In genomic region chrX:53262918-53263394, GRCh38 we compare ENCODE assay signal across 11 cellular contexts. TPM values are rescaled to one million over a fixed set of nuclear protein-coding genes. Genes with fewer than 3 reads are reported as not detected.
DNase-seq lines count a peak whose midpoint lies in the region; ATAC-seq, FAIRE-seq and TF ChIP-seq lines count a peak whose summit lies in the region.
"Had no signal": no experiment of that assay in that cellular context is flagged by ENCODE, and none has a peak within 500 bp of the region (broad histone marks: within the 10 kb centered on the region; RNA-seq: fewer than 3 reads in every experiment).

No MANE protein-coding gene starts in this region.

- POLR2A ChIA-PET in endothelial cell of umbilical vein (lab: Charles Lee) = interaction anchor here (0.6 kb wide), 1 partner anchor 77 kb away, joined by 5 read pairs; no protein-coding TSS in a partner anchor

- no peak overlapping the region for H2AFZ ChIP-seq in endothelial cell of umbilical vein (ENCODE audit: low read depth, low read length)

- dilution Hi-C loops in endothelial cell of umbilical vein (cut with MboI; ENCODE audit: extremely low pct_ligation_motif_present, low sequenced_read_pairs) = no loop called here

- H3K9ac ChIP-seq in endothelial cell of umbilical vein (replicated peaks; ENCODE audit: extremely low read depth, insufficient read depth, low read length) = no peak overlapping the region

- no peak overlapping the region for H3K27ac ChIP-seq in endothelial cell of umbilical vein (ENCODE audit: insufficient read depth, low read depth, low read length)
- H3K27ac ChIP-seq in temporal lobe (ENCODE audit: low read depth, low read length) = peak overlapping the region; percentile 27
- H3K27ac ChIP-seq: ovary had no signal

- H3K36me3 ChIP-seq in endothelial cell of umbilical vein (ENCODE audit: control insufficient read depth in 2 of 2, extremely low read depth in 1 of 2, insufficient read depth in 2 of 2, low read length in 2 of 2) = no peaks in the 10 kb centered on the region
- H3K36me3 ChIP-seq: esophagus squamous epithelium, ovary had no signal

- H4K20me1 ChIP-seq in endothelial cell of umbilical vein (replicated peaks; ENCODE audit: control insufficient read depth, extremely low read depth, insufficient read depth, low read length) = no peaks in the 10 kb centered on the region

- no peak for TF ChIP-seq POLR2A in endothelial cell of umbilical vein (IDR thresholded peaks at IDR 0.05; ENCODE audit: low read depth, low read length)

- H3K27me3 ChIP-seq in endothelial cell of umbilical vein (ENCODE audit: control insufficient read depth in 2 of 2, insufficient read depth in 2 of 2, low read length in 2 of 2) = no peaks in the 10 kb centered on the region
- H3K27me3 ChIP-seq: ovary had no signal

- no peak overlapping the region for H3K4me3 ChIP-seq in endothelial cell of umbilical vein (replicated peaks in 1 of 3; ENCODE audit: insufficient read depth in 1 of 3, low read depth in 1 of 3, low read length in 3 of 3)
- H3K4me3 ChIP-seq: esophagus squamous epithelium, ovary had no signal

- no peak overlapping the region for H3K4me2 ChIP-seq in endothelial cell of umbilical vein (ENCODE audit: insufficient read depth, low read length)

- ATAC-seq in HG03139 (IDR thresholded peaks at IDR 0.05; ENCODE audit: unreplicated experiment) (no peak), HG03159 (IDR thresholded peaks at IDR 0.05; ENCODE audit: unreplicated experiment) (no peak), HG02870 (IDR thresholded peaks at IDR 0.05; ENCODE audit: unreplicated experiment) (no peak)

- peaks cover 13% of the 10 kb centered on the region for H3K4me1 ChIP-seq in endothelial cell of umbilical vein (ENCODE audit: control insufficient read depth, extremely low read depth, insufficient read depth, low read length)

- H3K9me3 ChIP-seq in endothelial cell of umbilical vein (replicated peaks; ENCODE audit: control insufficient read depth, insufficient read depth, low read length) = no peaks in the 10 kb centered on the region
- H3K9me3 ChIP-seq: esophagus squamous epithelium, ovary had no signal

- peak; percentile 35 to 46 for DNase-seq in activated T-cell treated with anti-CD3 and anti-CD28 coated beads, Interleukin-2, amount 50 U/mL, for 48 hours
- DNase-seq in activated T-cell treated with anti-CD3 and anti-CD28 coated beads for 4 hours = no peak
- DNase-seq in SIG-M5 treated with dmso at 0.1 percent for 504 hours (lab: John Stamatoyannopoulos, UW; ENCODE audit: unreplicated experiment) = peak; percentile 84
- DNase-seq in endothelial cell of umbilical vein (ENCODE audit: low read depth, low spot score) = peak; percentile 20
- DNase-seq: CD4-positive, alpha-beta memory T cell; esophagus squamous epithelium; ovary had no signal

- no peak for TF ChIP-seq CTCF in endothelial cell of umbilical vein (IDR thresholded peaks at IDR 0.05; ENCODE audit: extremely low read depth in 1 of 2, insufficient read depth in 1 of 2, low read depth in 1 of 2, low read length in 2 of 2)

- intact Hi-C loops in endothelial cell of umbilical vein (cut with micrococcal nuclease) = no loop called here

- no peaks in the 10 kb centered on the region for H3K79me2 ChIP-seq in endothelial cell of umbilical vein (ENCODE audit: control insufficient read depth, insufficient read depth, low read length)

- CTCF ChIA-PET in endothelial cell of umbilical vein (lab: Charles Lee) = interaction anchor here (1.2 to 2.0 kb wide), 2 partner anchors 21 to 31 kb away, joined by 4 read pairs; no protein-coding TSS in a partner anchor

- FAIRE-seq in endothelial cell of umbilical vein (lab: Jason Lieb, UNC) = peak; percentile 78

- no peaks in the 10 kb centered on the region for H3K9me1 ChIP-seq in endothelial cell of umbilical vein (replicated peaks; ENCODE audit: control insufficient read depth, extremely low read depth, insufficient read depth, low read length)

- BruUV-seq in endothelial cell of umbilical vein (replicated peaks; lab: Mats Ljungman, UMichigan) = no TSS peak

TF ChIP-seq in endothelial cell of umbilical vein, 7 proteins besides CTCF, POLR2A, EP300 and RAD21:
- TF ChIP-seq POLR2AphosphoS5 (IDR thresholded peaks at IDR 0.05; ENCODE audit: insufficient read depth, low read depth, low read length) = no peak
- no peak for TF ChIP-seq GATA2 (IDR thresholded peaks at IDR 0.05; ENCODE audit: insufficient read depth, insufficient read length, low read depth, low read length)
- no peak for TF ChIP-seq JUN (IDR thresholded peaks at IDR 0.05; ENCODE audit: borderline replicate concordance, insufficient read depth, insufficient read length, low read depth)
- no peak for TF ChIP-seq MYC (IDR thresholded peaks at IDR 0.05; ENCODE audit: low read depth, low read length)
- TF ChIP-seq FOS (IDR thresholded peaks at IDR 0.05; ENCODE audit: borderline replicate concordance, insufficient read depth, low read length) = no peak
- TF ChIP-seq EZH2 (IDR thresholded peaks at IDR 0.05; ENCODE audit: borderline replicate concordance, low read depth, low read length, severe bottlenecking) = no peak
- TF ChIP-seq MAX (IDR thresholded peaks at IDR 0.05; ENCODE audit: insufficient read depth, insufficient read length) = no peak

RNA-seq across cellular contexts. Expression of gene IQSEC2, which starts 18.4 kb away (rescaled TPM):
- total RNA-seq in endothelial cell of umbilical vein = 9.4 and 9.9 TPM in 2 replicates
- polyA plus RNA-seq in endothelial cell of umbilical vein = 5.4 and 6.7 TPM in 2 replicates
- polyA plus RNA-seq in endothelial cell of umbilical vein (2011; cell fraction: cytosol; rRNA removed) = 5.8 and 6.3 TPM in 2 replicates
- polyA plus RNA-seq in endothelial cell of umbilical vein (2011; cell fraction: nucleus; rRNA removed) = 12.5 and 13.9 TPM in 2 replicates
- 7.1 and 11.5 TPM in 2 replicates for polyA plus RNA-seq in endothelial cell of umbilical vein (2012)
- 6.4 and 8.3 TPM in 2 replicates for polyA minus RNA-seq in endothelial cell of umbilical vein
- polyA minus RNA-seq in endothelial cell of umbilical vein (2011; cell fraction: cytosol; rRNA and poly(A)+ RNA removed) = 9.2 TPM
- 7.3 and 8.5 TPM in 2 replicates for polyA minus RNA-seq in endothelial cell of umbilical vein (2011; cell fraction: nucleus; rRNA and poly(A)+ RNA removed)
- total RNA-seq in temporal lobe = 14.0 TPM

RNA-seq across cellular contexts. Expression of gene KDM5C, which starts 37.9 kb away (rescaled TPM):
- total RNA-seq in endothelial cell of umbilical vein = 77.8 and 78.7 TPM in 2 replicates
- polyA plus RNA-seq in endothelial cell of umbilical vein = 44.7 and 45.9 TPM in 2 replicates
- 39.2 and 42.3 TPM in 2 replicates for polyA plus RNA-seq in endothelial cell of umbilical vein (2011; cell fraction: cytosol; rRNA removed)
- polyA plus RNA-seq in endothelial cell of umbilical vein (2011; cell fraction: nucleus; rRNA removed) = 187 and 192 TPM in 2 replicates
- polyA plus RNA-seq in endothelial cell of umbilical vein (2012) = 45.0 and 47.6 TPM in 2 replicates
- 86.8 and 96.4 TPM in 2 replicates for polyA minus RNA-seq in endothelial cell of umbilical vein
- polyA minus RNA-seq in endothelial cell of umbilical vein (2011; cell fraction: cytosol; rRNA and poly(A)+ RNA removed) = 86.4 TPM
- 111 TPM in 2 replicates for polyA minus RNA-seq in endothelial cell of umbilical vein (2011; cell fraction: nucleus; rRNA and poly(A)+ RNA removed)
- total RNA-seq in temporal lobe = 105 TPM
